Comparison of ENCODE assay signal across 1 cellular context in the genomic region with DNA sequence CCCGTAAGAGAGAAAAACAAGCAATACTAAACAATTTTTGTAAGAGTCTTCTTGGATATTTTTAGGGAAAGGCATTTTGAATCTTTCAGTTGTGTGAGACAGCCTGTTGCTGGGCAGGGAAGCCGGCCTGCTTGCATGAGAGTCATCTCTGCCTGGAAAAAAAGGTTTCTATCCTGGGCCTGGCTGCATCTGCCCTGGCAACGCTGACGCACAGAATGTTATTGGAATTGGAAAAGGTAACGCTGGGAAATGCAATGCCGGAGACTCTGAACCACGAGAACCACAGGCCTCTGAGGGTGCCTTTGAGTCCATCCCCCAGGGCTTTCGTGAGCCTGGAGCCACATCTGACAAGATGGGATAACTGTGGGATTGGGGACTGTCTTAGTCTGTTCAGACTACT.
TF ChIP-seq lines count a peak whose summit lies in the region.

No MANE protein-coding gene starts in this region.

TF ChIP-seq in SK-N-SH treated with all-trans-retinoic acid at 6 μM for 48 hours, 23 proteins besides CTCF, POLR2A, EP300 and RAD21 (continued from another document):
- TF ChIP-seq, protein P1, sequence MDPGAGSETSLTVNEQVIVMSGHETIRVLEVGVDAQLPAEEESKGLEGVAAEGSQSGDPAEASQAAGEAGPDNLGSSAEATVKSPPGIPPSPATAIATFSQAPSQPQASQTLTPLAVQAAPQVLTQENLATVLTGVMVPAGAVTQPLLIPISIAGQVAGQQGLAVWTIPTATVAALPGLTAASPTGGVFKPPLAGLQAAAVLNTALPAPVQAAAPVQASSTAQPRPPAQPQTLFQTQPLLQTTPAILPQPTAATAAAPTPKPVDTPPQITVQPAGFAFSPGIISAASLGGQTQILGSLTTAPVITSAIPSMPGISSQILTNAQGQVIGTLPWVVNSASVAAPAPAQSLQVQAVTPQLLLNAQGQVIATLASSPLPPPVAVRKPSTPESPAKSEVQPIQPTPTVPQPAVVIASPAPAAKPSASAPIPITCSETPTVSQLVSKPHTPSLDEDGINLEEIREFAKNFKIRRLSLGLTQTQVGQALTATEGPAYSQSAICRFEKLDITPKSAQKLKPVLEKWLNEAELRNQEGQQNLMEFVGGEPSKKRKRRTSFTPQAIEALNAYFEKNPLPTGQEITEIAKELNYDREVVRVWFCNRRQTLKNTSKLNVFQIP (CRISPR knock-in tag; IDR thresholded peaks at IDR 0.05; ENCODE audit: borderline replicate concordance, low read depth), result no peak
- no peak for TF ChIP-seq RARB (CRISPR knock-in tag; IDR thresholded peaks at IDR 0.05)
